8 cellular contexts compared by ENCODE assay signal in the genomic region with DNA sequence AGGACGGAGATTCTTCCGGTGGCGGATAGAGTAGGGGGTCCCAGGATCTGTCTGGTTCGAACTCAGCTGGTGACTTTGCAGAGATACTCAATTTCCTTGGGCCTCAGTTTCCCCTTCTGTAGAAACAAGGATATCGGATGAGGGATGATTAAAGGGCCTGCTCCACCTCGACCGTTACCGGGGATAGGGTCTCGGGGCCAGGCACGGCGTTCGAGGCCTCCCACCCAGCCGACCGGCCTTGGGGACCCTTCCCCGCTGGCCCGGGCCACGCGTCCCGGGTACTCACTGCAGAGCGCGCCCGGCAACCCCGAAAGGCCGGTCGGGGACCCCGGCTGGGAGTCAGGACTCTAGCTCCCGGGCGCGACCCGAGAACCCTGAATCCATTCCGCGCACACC. TPM values are rescaled to one million over a fixed set of nuclear protein-coding genes. Genes with fewer than 3 reads are reported as not detected.
DNase-seq lines count a peak whose midpoint lies in the region; ATAC-seq and TF ChIP-seq lines count a peak whose summit lies in the region.

No MANE protein-coding gene starts in this region.

- H4K20me1 ChIP-seq in SU-DHL-6 (ENCODE audit: low read depth, low read length), result peaks cover 34% of the 10 kb centered on the region

- H3K9me2 ChIP-seq in SU-DHL-6 (replicated peaks; ENCODE audit: insufficient read depth, low read length), result no peaks in the 10 kb centered on the region

- TF ChIP-seq CTCF in SU-DHL-6 (IDR thresholded peaks at IDR 0.05; ENCODE audit: insufficient read depth, low read length, poor library complexity, severe bottlenecking), result no peak
- peak in 1 of 4 experiments; percentile 5 for TF ChIP-seq CTCF in gastroesophageal sphincter (IDR thresholded peaks at IDR 0.05)

- peak overlapping the region; percentile 81 for H3K27ac ChIP-seq in SU-DHL-6 (ENCODE audit: low read depth, low read length)
- H3K27ac ChIP-seq in gastroesophageal sphincter, result peak overlapping the region; percentile 94 to 99 (median 96)

- H3K36me3 ChIP-seq in SU-DHL-6 (ENCODE audit: low read length) (peaks cover 24% of the 10 kb centered on the region; the same call in 1 of the 2 replicates), gastroesophageal sphincter (peaks cover 0 to 31% of the 10 kb centered on the region in 2 donors)

- TF ChIP-seq POLR2A in gastroesophageal sphincter (IDR thresholded peaks at IDR 0.05), result peak in 1 of 2 donors; percentile 29

- no peaks in the 10 kb centered on the region for H3F3A ChIP-seq in SU-DHL-6 (ENCODE audit: insufficient read depth)

- H3K4me1 Mint-ChIP-seq in stimulated activated effector memory CD8-positive, alpha-beta T cell treated with anti-CD3 and anti-CD28 coated beads, Interleukin-12 subunit alpha, Interleukin-12 subunit beta, amount 100 ng/mL, for 72 hours, result peaks cover 45% of the 10 kb centered on the region

- peak overlapping the region; percentile 47 for H2AFZ ChIP-seq in SU-DHL-6 (ENCODE audit: low read depth, low read length, severe bottlenecking)

- peak overlapping the region; percentile 89 for H3K4me3 Mint-ChIP-seq in stimulated activated effector memory CD8-positive, alpha-beta T cell treated with anti-CD3 and anti-CD28 coated beads, Interleukin-12 subunit alpha, Interleukin-12 subunit beta, amount 100 ng/mL, for 72 hours

- H3K9me3 Mint-ChIP-seq in stimulated activated effector memory CD8-positive, alpha-beta T cell treated with anti-CD3 and anti-CD28 coated beads, Interleukin-12 subunit alpha, Interleukin-12 subunit beta, amount 100 ng/mL, for 72 hours, result no peaks in the 10 kb centered on the region

- H3K4me3 ChIP-seq in SU-DHL-6 (ENCODE audit: insufficient read depth, low read length, poor library complexity, severe bottlenecking) (peak overlapping the region; percentile 92), gastroesophageal sphincter (peak overlapping the region; percentile 70 to 86)

- 0% methylated on average over 5 of the region's 32 CpGs for WGBS in gastroesophageal sphincter (ENCODE audit: low coverage in 1 of 2), 2 donors

- DNase-seq in stimulated activated effector memory CD8-positive, alpha-beta T cell treated with anti-CD3 and anti-CD28 coated beads, Interleukin-12 subunit alpha, Interleukin-12 subunit beta, amount 100 ng/mL, for 72 hours (ENCODE audit: low spot score in 2 of 2), result no peak
- DNase-seq in nucleus accumbens (lab: John Stamatoyannopoulos, UW) (no peak), islet precursor cell (no peak)

- TF ChIP-seq EP300 in gastroesophageal sphincter (IDR thresholded peaks at IDR 0.05), result no peak

- peak overlapping the region; percentile 95 for H3K4me2 ChIP-seq in SU-DHL-6 (ENCODE audit: low read depth, low read length, poor library complexity, severe bottlenecking)

- no peaks in the 10 kb centered on the region for H3K27me3 ChIP-seq in SU-DHL-6 (ENCODE audit: low read length)
- no peaks in the 10 kb centered on the region for H3K27me3 ChIP-seq in gastroesophageal sphincter

- peaks cover 57% of the 10 kb centered on the region for H3K79me2 ChIP-seq in SU-DHL-6 (ENCODE audit: insufficient read depth, low read length)

- H3K27ac Mint-ChIP-seq in stimulated activated effector memory CD8-positive, alpha-beta T cell treated with anti-CD3 and anti-CD28 coated beads, Interleukin-12 subunit alpha, Interleukin-12 subunit beta, amount 100 ng/mL, for 72 hours, result peak overlapping the region; percentile 100

- peaks cover 70% of the 10 kb centered on the region for H3K36me3 Mint-ChIP-seq in stimulated activated effector memory CD8-positive, alpha-beta T cell treated with anti-CD3 and anti-CD28 coated beads, Interleukin-12 subunit alpha, Interleukin-12 subunit beta, amount 100 ng/mL, for 72 hours

- H3K9me3 ChIP-seq in SU-DHL-6 (ENCODE audit: insufficient read depth, low read length), result no peaks in the 10 kb centered on the region
- H3K9me3 ChIP-seq in gastroesophageal sphincter, result no peaks in the 10 kb centered on the region

- peak overlapping the region; percentile 98 for H3K9ac ChIP-seq in SU-DHL-6 (ENCODE audit: low read length)

- ATAC-seq in GM21529 (IDR thresholded peaks at IDR 0.05; ENCODE audit: unreplicated experiment) (peak; percentile 31), gastroesophageal sphincter (no peak), HG03439 (IDR thresholded peaks at IDR 0.05; ENCODE audit: unreplicated experiment) (no peak), GM21825 (IDR thresholded peaks at IDR 0.05; ENCODE audit: unreplicated experiment) (no peak)
- ATAC-seq in stimulated activated effector memory CD8-positive, alpha-beta T cell treated with anti-CD3 and anti-CD28 coated beads, Interleukin-12 subunit alpha, Interleukin-12 subunit beta, amount 100 ng/mL, for 72 hours, result no peak

- H3K4me1 ChIP-seq in gastroesophageal sphincter, result peaks cover 10 to 54% (median 34%) of the 10 kb centered on the region in 3 donors

RNA-seq across cellular contexts. Expression of gene RHBDD3, which starts 0.3 kb away (rescaled TPM):
- total RNA-seq in gastroesophageal sphincter, result 10 to 100 TPM in 3 of 4 donors, 1 to 10 TPM in 1; 7.2 to 27.7 (median 19.6) TPM

RNA-seq across cellular contexts. Expression of gene EWSR1, which starts 0.6 kb away (rescaled TPM):
- total RNA-seq in gastroesophageal sphincter, result 100 to 1,000 TPM; 169 to 209 (median 204) TPM

RNA-seq across cellular contexts. Expression of gene GAS2L1, which starts 39.0 kb away (rescaled TPM):
- total RNA-seq in gastroesophageal sphincter, result 10 to 100 TPM; 17.8 to 65.5 (median 36.8) TPM

RNA-seq across cellular contexts. Expression of gene RASL10A, which starts 48.0 kb away (rescaled TPM):
- under 1 TPM in 3 of 4 donors, not detected in 1; 0.40 to 0.73 (median 0.72) TPM for total RNA-seq in gastroesophageal sphincter
